ENCODE assay signal across 14 cellular contexts in genomic region chr1:39332291-39332690, GRCh38.
DNase-seq lines count a peak whose midpoint lies in the region; ATAC-seq and TF ChIP-seq lines count a peak whose summit lies in the region.
"Had no signal": no experiment of that assay in that cellular context is flagged by ENCODE, and none has a peak within 500 bp of the region (broad histone marks: within the 10 kb centered on the region; RNA-seq: fewer than 3 reads in every experiment).

No MANE protein-coding gene starts in this region.

- no peak for ATAC-seq in HG03442 (IDR thresholded peaks at IDR 0.05; ENCODE audit: unreplicated experiment)

- no peak overlapping the region for H3K4me2 ChIP-seq in mammary epithelial cell (ENCODE audit: insufficient read depth, low read depth, low read length)

- H3K9me3 ChIP-seq in mammary epithelial cell (replicated peaks; ENCODE audit: insufficient read depth, low read length), result no peaks in the 10 kb centered on the region
- no peaks in the 10 kb centered on the region for H3K9me3 ChIP-seq in breast epithelium
- H3K9me3 ChIP-seq: Peyer's patch, upper lobe of left lung had no signal

- no peak overlapping the region for H3K4me3 ChIP-seq in mammary epithelial cell (replicated peaks in 1 of 3; ENCODE audit: insufficient read depth in 1 of 3, low read depth in 2 of 3, low read length in 3 of 3)
- no peak overlapping the region for H3K4me3 ChIP-seq in breast epithelium
- H3K4me3 ChIP-seq: Peyer's patch, upper lobe of left lung had no signal

- WGBS in mammary epithelial cell (ENCODE audit: low coverage, missing lambda C conversion rate), result 55% methylated on average over 2 of the region's 2 CpGs

- H3K27me3 ChIP-seq in mammary epithelial cell (ENCODE audit: insufficient read depth, low read length), result no peaks in the 10 kb centered on the region
- H3K27me3 ChIP-seq in breast epithelium, result no peaks in the 10 kb centered on the region
- H3K27me3 ChIP-seq: Peyer's patch, upper lobe of left lung had no signal

- CTCF ChIA-PET in mammary epithelial cell (lab: Charles Lee; ENCODE audit: low non-redundant PET), result no interaction called here

- TF ChIP-seq CTCF in mammary epithelial cell (conservative IDR thresholded peaks at IDR 0.05 in 1 of 2, IDR thresholded peaks at IDR 0.05 in 1 of 2; ENCODE audit: extremely low read depth in 1 of 2, insufficient read depth in 1 of 2, low read depth in 1 of 2, low read length in 2 of 2) (no peak), breast epithelium (IDR thresholded peaks at IDR 0.05) (no peak)

- DNase-seq in mammary epithelial cell, result peak; percentile 11
- no peak for DNase-seq in breast epithelium (ENCODE audit: low spot score in 2 of 2)
- peak; percentile 16 for DNase-seq in astrocyte of the hippocampus (ENCODE audit: low read depth, low spot score)
- DNase-seq in hepatic stellate cell (ENCODE audit: low spot score), result peak; percentile 6
- DNase-seq in GF-D8 (lab: John Stamatoyannopoulos, UW), result no peak
- no peak for DNase-seq in DMS79 (lab: John Stamatoyannopoulos, UW)
- no peak for DNase-seq in NCI-H2196 (lab: John Stamatoyannopoulos, UW; ENCODE audit: unreplicated experiment)
- DNase-seq: activated CD4-positive, alpha-beta T cell treated with anti-CD3 and anti-CD28 coated beads for 1 hour; DMS 273 treated with DMSO at 0.1 percent for 48 hours; NCI-H1417; NCI-H510A treated with DMSO at 0.1 percent for 48 hours; Peyer's patch; upper lobe of left lung had no signal

- H3K36me3 ChIP-seq in mammary epithelial cell (ENCODE audit: insufficient read depth, low read length), result peaks cover 30% of the 10 kb centered on the region
- no peaks in the 10 kb centered on the region for H3K36me3 ChIP-seq in breast epithelium

- TF ChIP-seq POLR2A in breast epithelium (IDR thresholded peaks at IDR 0.05), result no peak

- dilution Hi-C loops in mammary epithelial cell (cut with HindIII; ENCODE audit: low sequenced_read_pairs), result no loop called here

- no TSS peak for BruUV-seq in mammary epithelial cell (replicated peaks; lab: Mats Ljungman, UMichigan)

- no peaks in the 10 kb centered on the region for H4K20me1 ChIP-seq in mammary epithelial cell (ENCODE audit: insufficient read depth, low read length)

- in situ Hi-C loops in mammary epithelial cell (cut with MboI; ENCODE audit: low sequenced_read_pairs in 2 of 2), result no loop called here

- H3K4me1 ChIP-seq in mammary epithelial cell (ENCODE audit: insufficient read depth, low read length), result peaks cover 7% of the 10 kb centered on the region
- H3K4me1 ChIP-seq in breast epithelium, result no peaks in the 10 kb centered on the region
- H3K4me1 ChIP-seq: Peyer's patch had no signal

- intact Hi-C loops in mammary epithelial cell (cut with micrococcal nuclease), result no loop called here
- intact Hi-C loops in breast epithelium (cut with DNase I; ENCODE audit: low total_unique reads), result no loop called here

- peaks cover 5% of the 10 kb centered on the region for H3K79me2 ChIP-seq in mammary epithelial cell (ENCODE audit: insufficient read depth, low read length)

- H2AFZ ChIP-seq in mammary epithelial cell (ENCODE audit: low read depth, low read length), result no peak overlapping the region

- H3K9ac ChIP-seq in mammary epithelial cell (ENCODE audit: insufficient read depth, low read length), result no peak overlapping the region

- H3K27ac ChIP-seq in mammary epithelial cell (ENCODE audit: insufficient read depth, low read depth, low read length), result no peak overlapping the region
- no peak overlapping the region for H3K27ac ChIP-seq in breast epithelium
- H3K27ac ChIP-seq: Peyer's patch, upper lobe of left lung had no signal

Comparison
In these comparisons a context has a peak if more than half of its experiments do, and no peak if none do; other contexts are left out.
1. DNase-seq: peak in mammary epithelial cell (single experiment), astrocyte of the hippocampus (single experiment) and hepatic stellate cell (single experiment); none in breast epithelium (0 of 2), GF-D8 (single experiment), DMS79 (single experiment) and NCI-H2196 (single experiment).